31 cellular contexts compared by ENCODE assay signal in genomic region chr6:115898246-115898645, GRCh38.
DNase-seq lines count a peak whose midpoint lies in the region; TF ChIP-seq lines count a peak whose summit lies in the region.
"Had no signal": no experiment of that assay in that cellular context is flagged by ENCODE, and none has a peak within 500 bp of the region (broad histone marks: within the 10 kb centered on the region; RNA-seq: fewer than 3 reads in every experiment).

No MANE protein-coding gene starts in this region.

- no peak for TF ChIP-seq CTCF in fibroblast of the aortic adventitia (IDR thresholded peaks at IDR 0.05; ENCODE audit: insufficient read depth, low read length)

- no peaks in the 10 kb centered on the region for H3K27me3 ChIP-seq in GM23248 (replicated peaks; ENCODE audit: insufficient read depth)
- H3K27me3 ChIP-seq: BLaER1 treated with 17β-estradiol and CSF1 and Interleukin-3, amounts not matched to agents 10 nM and 100 nM; body of pancreas; dorsolateral prefrontal cortex; esophagus muscularis mucosa; Peyer's patch; stomach; thyroid gland had no signal

- H3K4me2 ChIP-seq in GM23248 (ENCODE audit: unreplicated experiment) = peak overlapping the region; percentile 11
- H3K4me2 ChIP-seq: BLaER1 treated with 17β-estradiol and CSF1 and Interleukin-3, amounts not matched to agents 10 nM and 100 nM had no signal

- no peaks in the 10 kb centered on the region for H3K36me3 ChIP-seq in GM23248 (ENCODE audit: low read depth)
- H3K36me3 ChIP-seq: BLaER1 treated with 17β-estradiol and CSF1 and Interleukin-3, amounts not matched to agents 10 nM and 100 nM; esophagus muscularis mucosa; Peyer's patch; stomach; thyroid gland had no signal

- WGBS in GM23248 (ENCODE audit: low coverage in 1 of 2, low lambda C conversion rate in 2 of 2, missing lambda C conversion rate in 2 of 2), 2 experiments = 0% methylated on average over 1 of the region's 1 CpG

- DNase-seq in GM23248 (peak; percentile 64), OCI-M1 (lab: John Stamatoyannopoulos, UW) (peak; percentile 22), fibroblast of the aortic adventitia (ENCODE audit: low read depth) (peak; percentile 4), skeletal muscle cell (ENCODE audit: low read depth) (peak; percentile 40), NCI-H2227 treated with DMSO at 0.1 percent for 48 hours (lab: John Stamatoyannopoulos, UW) (no peak), mesenteric fat pad (ENCODE audit: low spot score) (no peak), GDM1 (lab: John Stamatoyannopoulos, UW) (no peak), putamen (ENCODE audit: low spot score) (no peak)
- DNase-seq: activated CD4-positive, alpha-beta memory T cell treated with anti-CD3 and anti-CD28 coated beads, Interleukin-2, amount 10 ng/mL, durations not matched to agents 7 days and 5 days; activated CD8-positive, alpha-beta memory T cell treated with anti-CD3 and anti-CD28 coated beads, Interleukin-2, amount 50 U/mL, for 4 hours; activated naive CD4-positive, alpha-beta T cell treated with Interleukin-2 at 50 U/mL for 16 hours; body of pancreas; cerebellar nuclear complex; dorsolateral prefrontal cortex; immature natural killer cell; mammary epithelial cell; NCI-H1417 treated with DMSO at 0.1 percent for 48 hours; NCI-H2029 treated with DMSO at 0.1 percent for 48 hours; NCI-H345; NCI-H69; Peyer's patch; right cardiac atrium; stimulated activated CD4-positive, alpha-beta T cell treated with anti-CD3 and anti-CD28 coated beads, Interleukin-12 subunit alpha, Interleukin-12 subunit beta, amount 100 ng/mL, for 4 hours; stimulated activated CD4-positive, alpha-beta T cell treated with anti-CD3 and anti-CD28 coated beads, Interleukin-2, amount 100 ng/mL, for 48 hours; stomach; SW 1271; thyroid gland had no signal

- in situ Hi-C loops in GM23248 (cut with MboI) = loop anchor here (10.0 kb wide), 1 partner anchor 1153 kb away; no protein-coding TSS in a partner anchor

- no peaks in the 10 kb centered on the region for H3K9me2 ChIP-seq in GM23248 (ENCODE audit: insufficient read depth)

- 0 out of 2 replicates have a peak overlapping the region, but pooled peaks have one; percentile 1 for H2AFZ ChIP-seq in GM23248
- H2AFZ ChIP-seq: parathyroid adenoma had no signal

- H3K4me1 ChIP-seq in GM23248 (ENCODE audit: insufficient read depth) = peaks cover 11% of the 10 kb centered on the region
- H3K4me1 ChIP-seq: BLaER1 treated with 17β-estradiol and CSF1 and Interleukin-3, amounts not matched to agents 10 nM and 100 nM; body of pancreas; esophagus muscularis mucosa; parathyroid adenoma; Peyer's patch; stomach; thyroid gland had no signal

- no peaks in the 10 kb centered on the region for H4K20me1 ChIP-seq in GM23248 (ENCODE audit: insufficient read depth)
- H4K20me1 ChIP-seq: BLaER1 treated with 17β-estradiol and CSF1 and Interleukin-3, amounts not matched to agents 10 nM and 100 nM had no signal

- H3K4me3 ChIP-seq in GM23248 = peak overlapping the region; percentile 1; the same call in 1 of the 2 replicates
- H3K4me3 ChIP-seq in fibroblast of the aortic adventitia (ENCODE audit: low read depth, low read length) = no peak overlapping the region
- H3K4me3 ChIP-seq in skeletal muscle cell (ENCODE audit: low read depth, low read length) = no peak overlapping the region
- H3K4me3 ChIP-seq: BLaER1 treated with 17β-estradiol and CSF1 and Interleukin-3, amounts not matched to agents 10 nM and 100 nM; body of pancreas; dorsolateral prefrontal cortex; esophagus muscularis mucosa; Peyer's patch; stomach; thyroid gland had no signal

- H3K27ac ChIP-seq in GM23248 = no peak overlapping the region
- H3K27ac ChIP-seq: BLaER1 treated with 17β-estradiol and CSF1 and Interleukin-3, amounts not matched to agents 10 nM and 100 nM; body of pancreas; dorsolateral prefrontal cortex; esophagus muscularis mucosa; HL-60; parathyroid adenoma; Peyer's patch; stomach; thyroid gland had no signal

- no peak overlapping the region for H3K9ac ChIP-seq in GM23248
- H3K9ac ChIP-seq: BLaER1 treated with 17β-estradiol and CSF1 and Interleukin-3, amounts not matched to agents 10 nM and 100 nM; parathyroid adenoma had no signal

- no peaks in the 10 kb centered on the region for H3F3A ChIP-seq in GM23248 (ENCODE audit: insufficient read depth)

- H3K79me2 ChIP-seq in GM23248 (ENCODE audit: insufficient read depth) = no peaks in the 10 kb centered on the region
- H3K79me2 ChIP-seq: parathyroid adenoma had no signal

- H3K9me3 ChIP-seq in GM23248 (ENCODE audit: low read depth) = no peaks in the 10 kb centered on the region
- H3K9me3 ChIP-seq: BLaER1 treated with 17β-estradiol and CSF1 and Interleukin-3, amounts not matched to agents 10 nM and 100 nM; body of pancreas; esophagus muscularis mucosa; Peyer's patch; stomach; thyroid gland had no signal

Comparison
In these comparisons a context has a peak if more than half of its experiments do, and no peak if none do; other contexts are left out.
1. DNase-seq: peak in GM23248 (single experiment), OCI-M1 (single experiment), fibroblast of the aortic adventitia (single experiment) and skeletal muscle cell (single experiment); none in NCI-H2227 treated with DMSO at 0.1 percent for 48 hours (single experiment), mesenteric fat pad (single experiment), GDM1 (single experiment) and putamen (single experiment).